27 cellular contexts compared by ENCODE assay signal in genomic region chr2:234990300-234990699, GRCh38. TPM values are rescaled to one million over a fixed set of nuclear protein-coding genes. Genes with fewer than 3 reads are reported as not detected.
A peak's percentile ranks its signal among the peaks of the same experiment; 100 is the strongest.
DNase-seq lines count a peak whose midpoint lies in the region; ATAC-seq, FAIRE-seq and TF ChIP-seq lines count a peak whose summit lies in the region.
"Had no signal": no experiment of that assay in that cellular context is flagged by ENCODE, and none has a peak within 500 bp of the region (broad histone marks: within the 10 kb centered on the region; RNA-seq: fewer than 3 reads in every experiment).

No MANE protein-coding gene starts in this region.

- H3K14ac ChIP-seq in trophoblast cell (ENCODE audit: low read length) (no peak overlapping the region), neuronal stem cell (ENCODE audit: low read length) (no peak overlapping the region)

- H2AFZ ChIP-seq in trophoblast cell (ENCODE audit: insufficient read depth, low read length, poor library complexity) (no peak overlapping the region), neuronal stem cell (ENCODE audit: low read length) (no peak overlapping the region)

- no peak for DNase-seq in Panc1 (ENCODE audit: low read depth, low spot score)
- peak; percentile 43 for DNase-seq in kidney
- DNase-seq in trophoblast cell, result peak; percentile 80 to 95
- no peak for DNase-seq in naive thymus-derived CD8-positive, alpha-beta T cell
- DNase-seq in neuronal stem cell (ENCODE audit: low spot score), result no peak
- DNase-seq: CD4-positive, alpha-beta T cell; DMS53; GOT3; HFFc6; KG1; MM.1S; NCI-H1048; NCI-H1417; NCI-H187; NCI-H2081 treated with DMSO at 0.1 percent for 48 hours; NCI-H2171; NCI-H226; NCI-H510A; NCI-H69; Peyer's patch; SJCRH30 had no signal

- peaks cover 20% of the 10 kb centered on the region for H3K79me2 ChIP-seq in trophoblast cell (ENCODE audit: control insufficient read depth, insufficient read depth, low read length, poor library complexity)

- no peak overlapping the region for H3K18ac ChIP-seq in trophoblast cell (ENCODE audit: low read length)
- H3K18ac ChIP-seq in neuronal stem cell (ENCODE audit: low read length), result no peak overlapping the region

- WGBS in trophoblast cell (ENCODE audit: extremely low coverage, insufficient coverage, insufficient read length), result no CpG with 5 or more reads among the region's 7 CpGs
- no CpG with 5 or more reads among the region's 7 CpGs for WGBS in neuronal stem cell (ENCODE audit: extremely low coverage in 2 of 2, insufficient read length in 2 of 2, insufficient replicate concordance in 1 of 2), 2 donors

- H4K12ac ChIP-seq in trophoblast cell (ENCODE audit: low read depth, low read length), result no peak overlapping the region

- no peak overlapping the region for H3K23ac ChIP-seq in trophoblast cell (ENCODE audit: low read length)
- H3K23ac ChIP-seq in neuronal stem cell (ENCODE audit: low read depth, low read length, poor library complexity), result no peak overlapping the region

- in situ Hi-C loops in Panc1 (cut with HindIII; ENCODE audit: low pct_unique_long_range_greater_than_20kb, low sequenced_read_pairs), result no loop called here

- H3K4me1 ChIP-seq in Panc1 (ENCODE audit: control insufficient read depth, insufficient read depth, low read length) (peaks cover 59% of the 10 kb centered on the region), kidney (ENCODE audit: control insufficient read depth in 1 of 2, insufficient read depth in 1 of 2, low read depth in 1 of 2, low read length in 2 of 2) (peaks cover 9 to 14% of the 10 kb centered on the region in 2 donors), trophoblast cell (ENCODE audit: control insufficient read depth in 1 of 2, insufficient read depth in 2 of 2, low read length in 2 of 2) (peaks cover 32 to 45% of the 10 kb centered on the region in 2 experiments), neuronal stem cell (ENCODE audit: control insufficient read depth in 2 of 2, insufficient read depth in 1 of 2, low read depth in 1 of 2, low read length in 2 of 2) (peaks cover 13 to 19% of the 10 kb centered on the region in 2 donors)

- CTCF ChIA-PET in Panc1 (lab: Charles Lee), result no interaction called here

- peaks cover 3 to 20% (median 6%) of the 10 kb centered on the region in 4 donors for H3K4me1 Mint-ChIP-seq in naive thymus-derived CD8-positive, alpha-beta T cell

- peaks cover 0 to 6% (median 0%) of the 10 kb centered on the region in 9 donors for H3K9me3 Mint-ChIP-seq in naive thymus-derived CD8-positive, alpha-beta T cell
- H3K9me3 Mint-ChIP-seq: CD4-positive, alpha-beta T cell had no signal

- H2AK5ac ChIP-seq in trophoblast cell (ENCODE audit: low read length) (no peak overlapping the region), neuronal stem cell (ENCODE audit: low read depth, low read length) (no peak overlapping the region)

- H4K8ac ChIP-seq in trophoblast cell (ENCODE audit: low read depth, low read length) (no peak overlapping the region), neuronal stem cell (ENCODE audit: low read depth, low read length) (no peak overlapping the region)

- ATAC-seq in Panc1 (no peak), GM18511 (IDR thresholded peaks at IDR 0.05; ENCODE audit: unreplicated experiment) (no peak), GM18868 (IDR thresholded peaks at IDR 0.05; ENCODE audit: unreplicated experiment) (no peak)
- no peak for ATAC-seq in naive thymus-derived CD8-positive, alpha-beta T cell
- ATAC-seq: SK-N-SH treated with all-trans-retinoic acid at 6 μM for 48 hours had no signal

- no peak overlapping the region for H3K4me3 ChIP-seq in Panc1 (ENCODE audit: low read depth in 2 of 2, low read length in 2 of 2)
- H3K4me3 ChIP-seq in kidney (ENCODE audit: low read length in 2 of 2), result no peak overlapping the region
- no peak overlapping the region for H3K4me3 ChIP-seq in trophoblast cell (ENCODE audit: low read depth, low read length)
- no peak overlapping the region for H3K4me3 ChIP-seq in neuronal stem cell (ENCODE audit: low read length in 2 of 2)
- H3K4me3 ChIP-seq: HAP-1, Peyer's patch, SJCRH30 had no signal

- H3K36me3 ChIP-seq in Panc1 (ENCODE audit: control insufficient read depth, insufficient read depth, low read length) (peaks cover under 1% of the 10 kb centered on the region; the same call in 1 of the 2 replicates), kidney (ENCODE audit: control insufficient read depth in 1 of 2, insufficient read depth in 2 of 2, low read length in 2 of 2) (no peaks in the 10 kb centered on the region), trophoblast cell (ENCODE audit: control insufficient read depth in 1 of 2, insufficient read depth in 2 of 2, low read length in 2 of 2) (peaks cover 7 to 11% of the 10 kb centered on the region in 2 experiments), neuronal stem cell (replicated peaks in 1 of 2; ENCODE audit: control insufficient read depth in 2 of 2, insufficient read depth in 2 of 2, low read length in 2 of 2) (peaks cover 6 to 78% of the 10 kb centered on the region in 2 donors)

- H2BK12ac ChIP-seq in trophoblast cell (ENCODE audit: low read length), result no peak overlapping the region
- no peak overlapping the region for H2BK12ac ChIP-seq in neuronal stem cell (ENCODE audit: low read length)

- no peak for FAIRE-seq in kidney (lab: Jason Lieb, UNC)
- FAIRE-seq: GM18507 had no signal

- H2BK5ac ChIP-seq in trophoblast cell (ENCODE audit: low read depth, low read length, poor library complexity) (no peak overlapping the region), neuronal stem cell (ENCODE audit: low read length) (no peak overlapping the region)

- no TSS peak for BruUV-seq in Panc1 (replicated peaks; lab: Mats Ljungman, UMichigan)

- H3K9me3 ChIP-seq in Panc1 (ENCODE audit: control insufficient read depth, insufficient read depth, low read depth, low read length) (no peaks in the 10 kb centered on the region), kidney (ENCODE audit: control insufficient read depth in 1 of 2, low read length in 2 of 2) (no peaks in the 10 kb centered on the region), trophoblast cell (ENCODE audit: insufficient read depth, low read depth, low read length) (peaks cover 9% of the 10 kb centered on the region), neuronal stem cell (replicated peaks in 1 of 2; ENCODE audit: control insufficient read depth in 2 of 2, insufficient read depth in 1 of 2, low read depth in 1 of 2, low read length in 2 of 2) (peaks cover 0 to 32% of the 10 kb centered on the region in 2 donors)
- H3K9me3 ChIP-seq: HAP-1, Peyer's patch, SJCRH30 had no signal

- H3K36me3 Mint-ChIP-seq in naive thymus-derived CD8-positive, alpha-beta T cell, result no peaks in the 10 kb centered on the region

- peaks cover 0 to 17% (median 6%) of the 10 kb centered on the region in 5 donors for H3K27me3 Mint-ChIP-seq in naive thymus-derived CD8-positive, alpha-beta T cell

- TF ChIP-seq CTCF in C4-2B (conservative IDR thresholded peaks at IDR 0.05) (no peak), Panc1 (IDR thresholded peaks at IDR 0.05) (no peak), kidney (IDR thresholded peaks at IDR 0.05; ENCODE audit: borderline replicate concordance, extremely low read depth, insufficient read depth) (no peak)

- no peak overlapping the region for H3K4me3 Mint-ChIP-seq in naive thymus-derived CD8-positive, alpha-beta T cell
- H3K4me3 Mint-ChIP-seq: CD4-positive, alpha-beta T cell; HFFc6 had no signal

- H4K91ac ChIP-seq in trophoblast cell (ENCODE audit: low read depth, low read length), result no peak overlapping the region
- no peak overlapping the region for H4K91ac ChIP-seq in neuronal stem cell (ENCODE audit: low read depth, low read length, poor library complexity)

- H3K79me1 ChIP-seq in trophoblast cell (ENCODE audit: low read length), result peaks cover 19% of the 10 kb centered on the region
- peaks cover 14% of the 10 kb centered on the region for H3K79me1 ChIP-seq in neuronal stem cell (ENCODE audit: low read depth, low read length)

- no peaks in the 10 kb centered on the region for H3K27me3 ChIP-seq in Panc1 (ENCODE audit: control insufficient read depth, insufficient read depth, low read length)
- no peaks in the 10 kb centered on the region for H3K27me3 ChIP-seq in trophoblast cell (ENCODE audit: insufficient read depth, low read length)
- no peaks in the 10 kb centered on the region for H3K27me3 ChIP-seq in neuronal stem cell (ENCODE audit: control insufficient read depth in 3 of 3, insufficient read depth in 3 of 3, low read depth in 1 of 3, low read length in 3 of 3)
- H3K27me3 ChIP-seq: Peyer's patch, SJCRH30 had no signal

- no peak overlapping the region for H3K4me2 ChIP-seq in trophoblast cell (ENCODE audit: low read length)
- H3K4me2 ChIP-seq in neuronal stem cell (ENCODE audit: insufficient read depth, low read length, poor library complexity, severe bottlenecking), result no peak overlapping the region

- POLR2A ChIA-PET in Panc1 (lab: Charles Lee), result no interaction called here
- POLR2A ChIA-PET in naive thymus-derived CD8-positive, alpha-beta T cell (lab: Charles Lee), result no interaction called here

- H3K9ac ChIP-seq in kidney (ENCODE audit: low read length in 2 of 2) (no peak overlapping the region), trophoblast cell (ENCODE audit: low read length) (no peak overlapping the region), neuronal stem cell (ENCODE audit: low read depth, low read length, poor library complexity) (no peak overlapping the region)

- H2BK15ac ChIP-seq in neuronal stem cell (ENCODE audit: low read length), result no peak overlapping the region

- peak overlapping the region; percentile 70 for H3K4ac ChIP-seq in trophoblast cell (ENCODE audit: low read depth, low read length)
- H3K4ac ChIP-seq in neuronal stem cell (ENCODE audit: low read length), result no peak overlapping the region

- no peak overlapping the region for H3K27ac Mint-ChIP-seq in naive thymus-derived CD8-positive, alpha-beta T cell
- H3K27ac Mint-ChIP-seq: CD4-positive, alpha-beta T cell had no signal

- H3K27ac ChIP-seq in C4-2B (peak overlapping the region; percentile 79), Panc1 (ENCODE audit: low read length) (peak overlapping the region; percentile 35; the same call in 1 of the 2 replicates), kidney (ENCODE audit: low read depth in 2 of 2, low read length in 2 of 2) (no peak overlapping the region), trophoblast cell (ENCODE audit: low read depth, low read length) (no peak overlapping the region), neuronal stem cell (replicated peaks; ENCODE audit: low read length) (no peak overlapping the region)
- H3K27ac ChIP-seq: SJCRH30 had no signal

- H2BK120ac ChIP-seq in trophoblast cell (ENCODE audit: insufficient read depth, low read length, poor library complexity) (no peak overlapping the region), neuronal stem cell (ENCODE audit: low read depth, low read length) (no peak overlapping the region)

- intact Hi-C loops in Panc1 (cut with micrococcal nuclease; ENCODE audit: unreplicated experiment), result no loop called here
- intact Hi-C loops in kidney (cut with DNase I), result no loop called here

RNA-seq across cellular contexts. Expression of gene SH3BP4, which starts 38.5 kb away (rescaled TPM):
- total RNA-seq in Panc1 (2021; ENCODE audit: unreplicated experiment) (133 TPM), kidney (52.9 TPM)
- polyA plus RNA-seq in Panc1 (2012; ENCODE audit: insufficient read length), result 102 TPM
- polyA plus RNA-seq in kidney (ENCODE audit: insufficient read depth, low read depth, low replicate concordance), result 20.0 TPM
- 35.4 and 36.3 TPM in 2 replicates for polyA plus RNA-seq in trophoblast cell (2013)
- total RNA-seq in naive thymus-derived CD8-positive, alpha-beta T cell, result under 1 TPM; 0.19 to 0.29 TPM
- polyA plus RNA-seq in naive thymus-derived CD8-positive, alpha-beta T cell, result not detected
- 29.1 TPM for polyA plus RNA-seq in neuronal stem cell (2013, experiment 1 of 2)
- 29.4 TPM for polyA plus RNA-seq in neuronal stem cell (2013, experiment 2 of 2)

Comparison
In these comparisons a context has a peak if more than half of its experiments do, and no peak if none do; other contexts are left out.
1. H3K27ac ChIP-seq: peak in C4-2B (single experiment) and Panc1 (single experiment); none in kidney (0 of 2), trophoblast cell (single experiment) and neuronal stem cell (single experiment).
2. DNase-seq: peak in kidney (single experiment) and trophoblast cell (2 of 2); none in Panc1 (single experiment), naive thymus-derived CD8-positive, alpha-beta T cell (0 of 10) and neuronal stem cell (single experiment).
3. RNA of gene SH3BP4, which starts 38.5 kb away (total RNA-seq): 133 TPM in Panc1 (single experiment) and 52.9 TPM in kidney (single experiment); 0.19 to 0.29 TPM in naive thymus-derived CD8-positive, alpha-beta T cell; every median in the first group is over 10 times any median in the second.